ENCODE assay signal across 2 cellular contexts in genomic region chr12:122206111-122206881, GRCh38.
A peak's percentile ranks its signal among the peaks of the same experiment; 100 is the strongest.
TF ChIP-seq lines count a peak whose summit lies in the region.

No MANE protein-coding gene starts in this region.

TF ChIP-seq in A549, 52 proteins besides CTCF, POLR2A, EP300 and RAD21:
- TF ChIP-seq RNF2 (IDR thresholded peaks at IDR 0.05; ENCODE audit: borderline replicate concordance, low read depth): no peak
- no peak for TF ChIP-seq USF2 (IDR thresholded peaks at IDR 0.05)
- TF ChIP-seq TP53 (CRISPR knock-in tag; IDR thresholded peaks at IDR 0.05): no peak
- no peak for TF ChIP-seq EHMT2 (IDR thresholded peaks at IDR 0.05; ENCODE audit: low read depth)
- TF ChIP-seq, protein P1, sequence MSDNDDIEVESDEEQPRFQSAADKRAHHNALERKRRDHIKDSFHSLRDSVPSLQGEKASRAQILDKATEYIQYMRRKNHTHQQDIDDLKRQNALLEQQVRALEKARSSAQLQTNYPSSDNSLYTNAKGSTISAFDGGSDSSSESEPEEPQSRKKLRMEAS (IDR thresholded peaks at IDR 0.05): no peak
- peak; percentile 74; the same call in 1 of the 2 replicates for TF ChIP-seq POLR2AphosphoS2 (conservative IDR thresholded peaks at IDR 0.05; ENCODE audit: low read length)
- no peak for TF ChIP-seq JUNB (IDR thresholded peaks at IDR 0.05)
- TF ChIP-seq RARB (CRISPR knock-in tag; IDR thresholded peaks at IDR 0.05): no peak
- TF ChIP-seq CHD4 (IDR thresholded peaks at IDR 0.05; ENCODE audit: borderline replicate concordance): no peak
- peak; percentile 7; the same call in 1 of the 2 replicates for TF ChIP-seq GATA3 (IDR thresholded peaks at IDR 0.05; ENCODE audit: borderline replicate concordance)
- TF ChIP-seq, protein P2, sequence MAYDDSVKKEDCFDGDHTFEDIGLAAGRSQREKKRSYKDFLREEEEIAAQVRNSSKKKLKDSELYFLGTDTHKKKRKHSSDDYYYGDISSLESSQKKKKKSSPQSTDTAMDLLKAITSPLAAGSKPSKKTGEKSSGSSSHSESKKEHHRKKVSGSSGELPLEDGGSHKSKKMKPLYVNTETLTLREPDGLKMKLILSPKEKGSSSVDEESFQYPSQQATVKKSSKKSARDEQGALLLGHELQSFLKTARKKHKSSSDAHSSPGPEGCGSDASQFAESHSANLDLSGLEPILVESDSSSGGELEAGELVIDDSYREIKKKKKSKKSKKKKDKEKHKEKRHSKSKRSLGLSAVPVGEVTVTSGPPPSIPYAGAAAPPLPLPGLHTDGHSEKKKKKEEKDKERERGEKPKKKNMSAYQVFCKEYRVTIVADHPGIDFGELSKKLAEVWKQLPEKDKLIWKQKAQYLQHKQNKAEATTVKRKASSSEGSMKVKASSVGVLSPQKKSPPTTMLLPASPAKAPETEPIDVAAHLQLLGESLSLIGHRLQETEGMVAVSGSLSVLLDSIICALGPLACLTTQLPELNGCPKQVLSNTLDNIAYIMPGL (CRISPR knock-in tag; IDR thresholded peaks at IDR 0.05; ENCODE audit: borderline replicate concordance): no peak
- TF ChIP-seq KDM5A (IDR thresholded peaks at IDR 0.05): no peak
- no peak for TF ChIP-seq CHD2 (IDR thresholded peaks at IDR 0.05; ENCODE audit: low read length, partially characterized antibody)
TF ChIP-seq in A549: peak in this region for 2.

TF ChIP-seq in GM12878, 131 proteins besides CTCF, POLR2A, EP300 and RAD21:
- TF ChIP-seq POLR2AphosphoS5 (IDR thresholded peaks at IDR 0.05; ENCODE audit: low read length): peak; percentile 31; the same call in 1 of the 2 replicates
- TF ChIP-seq RELA (IDR thresholded peaks at IDR 0.05; ENCODE audit: borderline replicate concordance, partially characterized antibody): no peak
